In genomic region chr3:112976001-112976400, GRCh38 we compare ENCODE assay signal across 22 cellular contexts. TPM values are rescaled to one million over a fixed set of nuclear protein-coding genes. Genes with fewer than 3 reads are reported as not detected.
DNase-seq lines count a peak whose midpoint lies in the region; ATAC-seq and TF ChIP-seq lines count a peak whose summit lies in the region.
"Had no signal": no experiment of that assay in that cellular context is flagged by ENCODE, and none has a peak within 500 bp of the region (broad histone marks: within the 10 kb centered on the region; RNA-seq: fewer than 3 reads in every experiment).

No MANE protein-coding gene starts in this region.

- H3K4me3 ChIP-seq in MM.1S (ENCODE audit: low read length) = peak overlapping the region; percentile 63; the same call in 1 of the 2 replicates
- no peak overlapping the region for H3K4me3 ChIP-seq in breast epithelium
- H3K4me3 ChIP-seq: adrenal gland, right lobe of liver, SJCRH30, thyroid gland had no signal

- H3K4me3 Mint-ChIP-seq in activated naive CD4-positive, alpha-beta T cell treated with anti-CD3 and anti-CD28 coated beads, Interleukin-2, amount 50 U/mL, for 24 hours = peak overlapping the region; percentile 90
- peak overlapping the region; percentile 91 for H3K4me3 Mint-ChIP-seq in activated naive CD8-positive, alpha-beta T cell treated with anti-CD3 and anti-CD28 coated beads, Interleukin-2, amount 10 ng/mL, durations not matched to agents 7 days and 5 days
- H3K4me3 Mint-ChIP-seq in stimulated activated naive B cell treated with anti-CD40 and anti-IgM and Interleukin-4, amounts not matched to agents 10 μg/mL and 1 μg/mL and 100 μg/mL, for 72 hours = no peak overlapping the region
- H3K4me3 Mint-ChIP-seq: endodermal cell, H9 had no signal

- no peaks in the 10 kb centered on the region for H3K9me3 Mint-ChIP-seq in activated naive CD4-positive, alpha-beta T cell treated with anti-CD3 and anti-CD28 coated beads, Interleukin-2, amount 50 U/mL, for 24 hours
- no peaks in the 10 kb centered on the region for H3K9me3 Mint-ChIP-seq in activated naive CD8-positive, alpha-beta T cell treated with anti-CD3 and anti-CD28 coated beads, Interleukin-2, amount 10 ng/mL, durations not matched to agents 7 days and 5 days
- no peaks in the 10 kb centered on the region for H3K9me3 Mint-ChIP-seq in stimulated activated naive B cell treated with anti-CD40 and anti-IgM and Interleukin-4, amounts not matched to agents 10 μg/mL and 1 μg/mL and 100 μg/mL, for 72 hours
- H3K9me3 Mint-ChIP-seq: endodermal cell, H9 had no signal

- peak overlapping the region; percentile 75; the same call in 1 of the 2 replicates for H3K27ac ChIP-seq in MM.1S (ENCODE audit: low read length)
- H3K27ac ChIP-seq in breast epithelium = no peak overlapping the region
- H3K27ac ChIP-seq: adrenal gland, right lobe of liver, SJCRH30, thyroid gland had no signal

- H3K27me3 Mint-ChIP-seq in activated naive CD4-positive, alpha-beta T cell treated with anti-CD3 and anti-CD28 coated beads, Interleukin-2, amount 50 U/mL, for 24 hours = no peaks in the 10 kb centered on the region
- H3K27me3 Mint-ChIP-seq in activated naive CD8-positive, alpha-beta T cell treated with anti-CD3 and anti-CD28 coated beads, Interleukin-2, amount 10 ng/mL, durations not matched to agents 7 days and 5 days = no peaks in the 10 kb centered on the region
- peaks cover 0 to 5% of the 10 kb centered on the region in 2 donors for H3K27me3 Mint-ChIP-seq in stimulated activated naive B cell treated with anti-CD40 and anti-IgM and Interleukin-4, amounts not matched to agents 10 μg/mL and 1 μg/mL and 100 μg/mL, for 72 hours

- no peaks in the 10 kb centered on the region for H4K20me1 ChIP-seq in MM.1S (ENCODE audit: insufficient read depth, low read length)

- no peak for ATAC-seq in activated naive CD8-positive, alpha-beta T cell treated with anti-CD3 and anti-CD28 coated beads, Interleukin-2, amount 10 ng/mL, durations not matched to agents 7 days and 5 days (ENCODE audit: low read depth)
- ATAC-seq in stimulated activated naive B cell treated with anti-CD40 and anti-IgM and Interleukin-4, amounts not matched to agents 10 μg/mL and 1 μg/mL and 100 μg/mL, for 72 hours (replicated peaks) = no peak
- ATAC-seq in GM21619 (IDR thresholded peaks at IDR 0.05; ENCODE audit: unreplicated experiment) (no peak), GM18505 (IDR thresholded peaks at IDR 0.05; ENCODE audit: unreplicated experiment) (no peak)

- H3K27me3 ChIP-seq in MM.1S (replicated peaks; ENCODE audit: insufficient read depth, low read length) (no peaks in the 10 kb centered on the region), breast epithelium (no peaks in the 10 kb centered on the region)
- H3K27me3 ChIP-seq: adrenal gland, right lobe of liver, SJCRH30, thyroid gland had no signal

- H3K4me1 ChIP-seq in MM.1S (ENCODE audit: low read length) (peaks cover 20% of the 10 kb centered on the region), breast epithelium (no peaks in the 10 kb centered on the region)
- H3K4me1 ChIP-seq: adrenal gland, right lobe of liver, SJCRH30, thyroid gland had no signal

- TF ChIP-seq POLR2A in breast epithelium (IDR thresholded peaks at IDR 0.05) (no peak), GM18505 (IDR thresholded peaks at IDR 0.05; ENCODE audit: borderline replicate concordance, extremely low read depth, insufficient read depth, insufficient read length) (no peak)

- peak overlapping the region; percentile 24; the same call in 1 of the 2 replicates for H2AFZ ChIP-seq in MM.1S (ENCODE audit: low read length)

- POLR2A ChIA-PET in activated naive CD8-positive, alpha-beta T cell treated with anti-CD3 and anti-CD28 coated beads, Interleukin-2, amount 10 ng/mL, durations not matched to agents 7 days and 5 days (lab: Charles Lee) = interaction anchor here (2.2 kb wide), 1 partner anchor 10 kb away, joined by 6 read pairs; no protein-coding TSS in a partner anchor

- peaks cover 80% of the 10 kb centered on the region for H3K4me1 Mint-ChIP-seq in activated naive CD4-positive, alpha-beta T cell treated with anti-CD3 and anti-CD28 coated beads, Interleukin-2, amount 50 U/mL, for 24 hours
- H3K4me1 Mint-ChIP-seq in activated naive CD8-positive, alpha-beta T cell treated with anti-CD3 and anti-CD28 coated beads, Interleukin-2, amount 10 ng/mL, durations not matched to agents 7 days and 5 days = peaks cover 42% of the 10 kb centered on the region
- peaks cover 42 to 60% of the 10 kb centered on the region in 2 donors for H3K4me1 Mint-ChIP-seq in stimulated activated naive B cell treated with anti-CD40 and anti-IgM and Interleukin-4, amounts not matched to agents 10 μg/mL and 1 μg/mL and 100 μg/mL, for 72 hours
- H3K4me1 Mint-ChIP-seq: endodermal cell had no signal

- H3K36me3 Mint-ChIP-seq in activated naive CD4-positive, alpha-beta T cell treated with anti-CD3 and anti-CD28 coated beads, Interleukin-2, amount 50 U/mL, for 24 hours = peaks cover 2% of the 10 kb centered on the region
- H3K36me3 Mint-ChIP-seq in activated naive CD8-positive, alpha-beta T cell treated with anti-CD3 and anti-CD28 coated beads, Interleukin-2, amount 10 ng/mL, durations not matched to agents 7 days and 5 days = peaks cover 6% of the 10 kb centered on the region
- no peaks in the 10 kb centered on the region for H3K36me3 Mint-ChIP-seq in stimulated activated naive B cell treated with anti-CD40 and anti-IgM and Interleukin-4, amounts not matched to agents 10 μg/mL and 1 μg/mL and 100 μg/mL, for 72 hours

- TF ChIP-seq CTCF in MM.1S (IDR thresholded peaks at IDR 0.05; ENCODE audit: low read length) (no peak), breast epithelium (IDR thresholded peaks at IDR 0.05) (no peak)

- no peaks in the 10 kb centered on the region for H3K9me2 ChIP-seq in MM.1S (replicated peaks; ENCODE audit: insufficient read depth, low read length)

- no peak for DNase-seq in activated naive CD4-positive, alpha-beta T cell treated with anti-CD3 and anti-CD28 coated beads, Interleukin-2, amount 50 U/mL, for 16 hours
- DNase-seq in MM.1S = no peak
- no peak for DNase-seq in activated naive CD8-positive, alpha-beta T cell treated with anti-CD3 and anti-CD28 coated beads, Interleukin-2, amount 10 ng/mL, durations not matched to agents 7 days and 5 days
- no peak for DNase-seq in stimulated activated naive B cell treated with anti-CD40 and anti-IgM and Interleukin-4, amounts not matched to agents 10 μg/mL and 1 μg/mL and 100 μg/mL, for 72 hours
- DNase-seq in breast epithelium (ENCODE audit: low spot score in 2 of 2) = no peak
- DNase-seq: adrenal gland, caudate nucleus, DMS 273 treated with DMSO at 0.1 percent for 48 hours, endodermal cell, H9, hippocampal formation, NCI-H187, occipital lobe, right lobe of liver, SJCRH30, thyroid gland had no signal

- H3F3A ChIP-seq in MM.1S (ENCODE audit: insufficient read depth, low read length) = peaks cover 18% of the 10 kb centered on the region

- H3K4me2 ChIP-seq in MM.1S (ENCODE audit: low read depth, low read length) = peak overlapping the region; percentile 48

- H3K9me3 ChIP-seq in MM.1S (replicated peaks; ENCODE audit: insufficient read depth, low read length) (no peaks in the 10 kb centered on the region), breast epithelium (no peaks in the 10 kb centered on the region)
- H3K9me3 ChIP-seq: adrenal gland, right lobe of liver, SJCRH30, thyroid gland had no signal

- intact Hi-C loops in breast epithelium (cut with DNase I; ENCODE audit: low total_unique reads) = no loop called here

- peak overlapping the region; percentile 76 for H3K27ac Mint-ChIP-seq in activated naive CD4-positive, alpha-beta T cell treated with anti-CD3 and anti-CD28 coated beads, Interleukin-2, amount 50 U/mL, for 24 hours
- H3K27ac Mint-ChIP-seq in activated naive CD8-positive, alpha-beta T cell treated with anti-CD3 and anti-CD28 coated beads, Interleukin-2, amount 10 ng/mL, durations not matched to agents 7 days and 5 days = peak overlapping the region; percentile 80
- H3K27ac Mint-ChIP-seq in stimulated activated naive B cell treated with anti-CD40 and anti-IgM and Interleukin-4, amounts not matched to agents 10 μg/mL and 1 μg/mL and 100 μg/mL, for 72 hours = peak overlapping the region; percentile 37
- H3K27ac Mint-ChIP-seq: endodermal cell, H9 had no signal

- H3K9ac ChIP-seq in MM.1S (ENCODE audit: low read length) = peak overlapping the region; percentile 54; the same call in 1 of the 2 replicates

- no peaks in the 10 kb centered on the region for H3K36me3 ChIP-seq in MM.1S (replicated peaks; ENCODE audit: insufficient read depth, low read length)
- H3K36me3 ChIP-seq in breast epithelium = no peaks in the 10 kb centered on the region
- H3K36me3 ChIP-seq: adrenal gland, right lobe of liver, SJCRH30, thyroid gland had no signal

- peaks cover 31% of the 10 kb centered on the region for H3K79me2 ChIP-seq in MM.1S (ENCODE audit: low read length)

RNA-seq across cellular contexts. Expression of gene CD200R1, which starts 1.1 kb away (rescaled TPM):
- 10 to 100 TPM; 11.4 to 11.6 TPM for total RNA-seq in activated naive CD8-positive, alpha-beta T cell treated with anti-CD3 and anti-CD28 coated beads, Interleukin-2, amount 10 ng/mL, durations not matched to agents 7 days and 5 days
- total RNA-seq in breast epithelium = 1 to 10 TPM in 2 of 3 donors, under 1 TPM in 1; 0.66 to 3.4 (median 1.3) TPM
- total RNA-seq: H9, HT1080, kidney epithelial cell, NCI-H460 had no signal

RNA-seq across cellular contexts. Expression of gene GTPBP8, which starts 14.8 kb away (rescaled TPM):
- total RNA-seq in activated naive CD8-positive, alpha-beta T cell treated with anti-CD3 and anti-CD28 coated beads, Interleukin-2, amount 10 ng/mL, durations not matched to agents 7 days and 5 days = 10 to 100 TPM; 26.5 to 26.6 TPM
- total RNA-seq in breast epithelium = 10 to 100 TPM; 23.4 to 32.8 (median 24.2) TPM

Comparison
In these comparisons a context has a peak if more than half of its experiments do, and no peak if none do; other contexts are left out.
1. H3K4me3 Mint-ChIP-seq: peak in activated naive CD4-positive, alpha-beta T cell treated with anti-CD3 and anti-CD28 coated beads, Interleukin-2, amount 50 U/mL, for 24 hours (single experiment) and activated naive CD8-positive, alpha-beta T cell treated with anti-CD3 and anti-CD28 coated beads, Interleukin-2, amount 10 ng/mL, durations not matched to agents 7 days and 5 days (single experiment); none in stimulated activated naive B cell treated with anti-CD40 and anti-IgM and Interleukin-4, amounts not matched to agents 10 μg/mL and 1 μg/mL and 100 μg/mL, for 72 hours (0 of 2).
2. Peak in every context shown above with its lines, with median percentiles within 50 percentile points of each other: H3K27ac Mint-ChIP-seq.